ENCODE assay signal across 17 cellular contexts in genomic region chr6:108638993-108639392, GRCh38.
"Had no signal": no experiment of that assay in that cellular context is flagged by ENCODE, and none has a peak within 500 bp of the region (broad histone marks: within the 10 kb centered on the region; RNA-seq: fewer than 3 reads in every experiment).

No MANE protein-coding gene starts in this region.

- H3K27ac ChIP-seq: tibial artery, uterus had no signal

- H3K27me3 Mint-ChIP-seq: activated naive CD8-positive, alpha-beta T cell treated with anti-CD3 and anti-CD28 coated beads, Interleukin-2, amount 50 U/mL, for 24 hours; activated T-helper 17 cell treated with anti-CD3 and anti-CD28 coated beads, Interleukin-2, amount 50 U/mL, for 72 hours; T-cell had no signal

- ATAC-seq: activated CD4-positive, CD25-positive, alpha-beta regulatory T cell treated with anti-CD3 and anti-CD28 coated beads, Interleukin-2, amount 50 U/mL, for 24 hours; activated naive CD8-positive, alpha-beta T cell treated with anti-CD3 and anti-CD28 coated beads, Interleukin-2, amount 50 U/mL, for 24 hours; T-cell had no signal

- DNase-seq: activated CD4-positive, alpha-beta T cell treated with anti-CD3 and anti-CD28 coated beads, Interleukin-2, amount 50 U/mL, for 48 hours; activated naive CD4-positive, alpha-beta T cell treated with Interleukin-2 at 50 U/mL for 16 hours; activated naive CD8-positive, alpha-beta T cell treated with anti-CD3 and anti-CD28 coated beads, Interleukin-2, amount 50 U/mL, for 24 hours; aorta; erythroblast; kidney; stimulated activated CD4-positive, alpha-beta T cell treated with anti-CD3 and anti-CD28 coated beads, Interleukin-4, amount 100 ng/mL, for 1 hour; stimulated activated naive CD4-positive, alpha-beta T cell; T-cell; T-helper 9 cell; tibial artery; uterus had no signal

- H3K9me3 ChIP-seq: tibial artery, uterus had no signal

- H3K27ac Mint-ChIP-seq: activated naive CD8-positive, alpha-beta T cell treated with anti-CD3 and anti-CD28 coated beads, Interleukin-2, amount 50 U/mL, for 24 hours; nephron; T-cell had no signal

- H3K4me1 Mint-ChIP-seq: nephron had no signal

- H3K4me3 Mint-ChIP-seq: activated naive CD8-positive, alpha-beta T cell treated with anti-CD3 and anti-CD28 coated beads, Interleukin-2, amount 50 U/mL, for 24 hours; nephron; T-cell had no signal

- H3K27me3 ChIP-seq: dorsolateral prefrontal cortex, tibial artery, uterus had no signal

- H3K4me3 ChIP-seq: dorsolateral prefrontal cortex, tibial artery, uterus had no signal

- H3K36me3 ChIP-seq: uterus had no signal

- H3K9me3 Mint-ChIP-seq: activated naive CD8-positive, alpha-beta T cell treated with anti-CD3 and anti-CD28 coated beads, Interleukin-2, amount 50 U/mL, for 24 hours; activated T-helper 17 cell treated with anti-CD3 and anti-CD28 coated beads, Interleukin-2, amount 50 U/mL, for 72 hours; nephron; T-cell had no signal

- FAIRE-seq: bronchial epithelial cell, kidney had no signal
